In the genomic region with DNA sequence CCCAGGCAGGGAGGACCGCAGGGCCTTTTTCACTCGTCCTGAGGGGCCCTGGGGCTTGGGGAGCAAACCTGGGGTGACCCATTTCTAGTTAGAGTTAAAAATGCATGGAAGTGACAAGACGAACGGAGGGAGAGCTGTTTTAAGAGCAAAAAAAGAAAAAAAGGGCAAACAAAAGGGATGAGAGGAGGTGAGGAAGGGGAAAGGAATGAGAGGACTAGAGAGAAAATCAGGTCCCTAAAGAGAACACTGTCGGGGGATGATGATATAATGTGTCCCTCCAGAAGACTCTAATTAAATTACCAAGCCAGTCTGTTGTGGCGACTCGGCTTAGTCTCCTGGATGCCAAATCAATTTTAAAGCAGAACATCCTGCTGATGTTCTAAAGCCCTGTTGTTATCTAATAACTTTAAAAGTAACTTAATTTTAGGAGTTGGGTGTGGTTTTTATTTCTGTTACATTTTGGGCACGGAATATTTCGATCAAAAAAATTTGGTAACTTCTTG, we compare ENCODE assay signal across 8 cellular contexts. TPM values are rescaled to one million over a fixed set of nuclear protein-coding genes. Genes with fewer than 3 reads are reported as not detected.
A peak's percentile ranks its signal among the peaks of the same experiment; 100 is the strongest.
DNase-seq lines count a peak whose midpoint lies in the region; ATAC-seq and TF ChIP-seq lines count a peak whose summit lies in the region.

No MANE protein-coding gene starts in this region.

- no peaks in the 10 kb centered on the region for H3K27me3 ChIP-seq in neural cell (ENCODE audit: insufficient read depth, low read depth, low read length)

- no peaks in the 10 kb centered on the region for H3K9me2 ChIP-seq in neural cell (ENCODE audit: insufficient read depth, low read length)

- H3K36me3 Mint-ChIP-seq in Calu3 (ENCODE audit: insufficient read depth, unreplicated experiment): peaks cover 22% of the 10 kb centered on the region

- H3K4me1 Mint-ChIP-seq in Calu3 (ENCODE audit: low read depth, unreplicated experiment): peaks cover 9% of the 10 kb centered on the region

- H3K9me3 ChIP-seq in neural cell (ENCODE audit: low read length): no peaks in the 10 kb centered on the region

- no peak for TF ChIP-seq POLR2A in NB4 (IDR thresholded peaks at IDR 0.05; ENCODE audit: extremely low read depth, insufficient read length)

- no peaks in the 10 kb centered on the region for H3K9me3 Mint-ChIP-seq in Calu3 (ENCODE audit: low read depth, unreplicated experiment)

- CTCF ChIA-PET in Calu3 (lab: Charles Lee): interaction anchor here (2.2 kb wide), 1 partner anchor 52 kb away, joined by 8 read pairs; no protein-coding TSS in a partner anchor

- no peaks in the 10 kb centered on the region for H3K27me3 Mint-ChIP-seq in Calu3 (ENCODE audit: unreplicated experiment)

- intact Hi-C loops in Calu3 (cut with micrococcal nuclease; ENCODE audit: unreplicated experiment): loop anchor here (5.0 kb wide), 1 partner anchor 45 kb away; no protein-coding TSS in a partner anchor

- BruUV-seq in Calu3 (replicated peaks; lab: Mats Ljungman, UMichigan): no TSS peak

- H3K4me2 ChIP-seq in neural cell (ENCODE audit: low read length): peak overlapping the region; percentile 94

- peak overlapping the region; percentile 41 for H2AFZ ChIP-seq in neural cell (ENCODE audit: low read depth, low read length)

- no peak for TF ChIP-seq RAD21 in neural cell (conservative IDR thresholded peaks at IDR 0.05)

- peaks cover 34% of the 10 kb centered on the region for H3K79me2 ChIP-seq in neural cell (replicated peaks; ENCODE audit: insufficient read depth, low read length)

- no peaks in the 10 kb centered on the region for H4K20me1 ChIP-seq in neural cell (ENCODE audit: insufficient read depth)

- TF ChIP-seq CTCF in Calu3 (IDR thresholded peaks at IDR 0.05; ENCODE audit: unreplicated experiment): no peak
- no peak for TF ChIP-seq CTCF in NB4 (IDR thresholded peaks at IDR 0.05; ENCODE audit: low read depth, low read length)
- TF ChIP-seq CTCF in coronary artery (IDR thresholded peaks at IDR 0.05): no peak
- TF ChIP-seq CTCF in neural cell (IDR thresholded peaks at IDR 0.05; ENCODE audit: poor library complexity, severe bottlenecking): no peak

- no peaks in the 10 kb centered on the region for H3K36me3 ChIP-seq in neural cell (ENCODE audit: insufficient read depth, low read length)

- H3K9ac ChIP-seq in neural cell (ENCODE audit: low read length): peak overlapping the region; percentile 68

- peak overlapping the region; percentile 86 for H3K4me3 Mint-ChIP-seq in Calu3 (ENCODE audit: low read depth, unreplicated experiment)

- no peak for DNase-seq in Calu3
- DNase-seq in NB4 (ENCODE audit: low read depth): peak; percentile 27
- no peak for DNase-seq in coronary artery (ENCODE audit: low spot score)
- DNase-seq in NCI-H524 treated with DMSO at 0.1 percent for 48 hours (lab: John Stamatoyannopoulos, UW): no peak
- DNase-seq in middle frontal gyrus (ENCODE audit: extremely low spot score, low spot score): no peak
- DNase-seq in effector CD4-positive, alpha-beta T cell: no peak

- ATAC-seq in GM18511 (IDR thresholded peaks at IDR 0.05; ENCODE audit: unreplicated experiment): no peak

- H3K4me3 ChIP-seq in NB4 (ENCODE audit: low read depth, low read length): peak overlapping the region; percentile 76
- peak overlapping the region; percentile 81 for H3K4me3 ChIP-seq in coronary artery
- H3K4me3 ChIP-seq in neural cell (ENCODE audit: low read length): peak overlapping the region; percentile 90

- peaks cover 6% of the 10 kb centered on the region for H3F3A ChIP-seq in neural cell (ENCODE audit: insufficient read depth, low read length, poor library complexity, severe bottlenecking)

- peak overlapping the region; percentile 63 for H3K27ac Mint-ChIP-seq in Calu3 (ENCODE audit: unreplicated experiment)

- no peak for TF ChIP-seq EP300 in neural cell (conservative IDR thresholded peaks at IDR 0.05; ENCODE audit: poor library complexity, severe bottlenecking)

- H3K27ac ChIP-seq in coronary artery: peak overlapping the region; percentile 86 to 87
- peak overlapping the region; percentile 69 for H3K27ac ChIP-seq in neural cell (ENCODE audit: low read length)

TF ChIP-seq in neural cell, 6 proteins besides CTCF, POLR2A, EP300 and RAD21:
- TF ChIP-seq, protein P1, sequence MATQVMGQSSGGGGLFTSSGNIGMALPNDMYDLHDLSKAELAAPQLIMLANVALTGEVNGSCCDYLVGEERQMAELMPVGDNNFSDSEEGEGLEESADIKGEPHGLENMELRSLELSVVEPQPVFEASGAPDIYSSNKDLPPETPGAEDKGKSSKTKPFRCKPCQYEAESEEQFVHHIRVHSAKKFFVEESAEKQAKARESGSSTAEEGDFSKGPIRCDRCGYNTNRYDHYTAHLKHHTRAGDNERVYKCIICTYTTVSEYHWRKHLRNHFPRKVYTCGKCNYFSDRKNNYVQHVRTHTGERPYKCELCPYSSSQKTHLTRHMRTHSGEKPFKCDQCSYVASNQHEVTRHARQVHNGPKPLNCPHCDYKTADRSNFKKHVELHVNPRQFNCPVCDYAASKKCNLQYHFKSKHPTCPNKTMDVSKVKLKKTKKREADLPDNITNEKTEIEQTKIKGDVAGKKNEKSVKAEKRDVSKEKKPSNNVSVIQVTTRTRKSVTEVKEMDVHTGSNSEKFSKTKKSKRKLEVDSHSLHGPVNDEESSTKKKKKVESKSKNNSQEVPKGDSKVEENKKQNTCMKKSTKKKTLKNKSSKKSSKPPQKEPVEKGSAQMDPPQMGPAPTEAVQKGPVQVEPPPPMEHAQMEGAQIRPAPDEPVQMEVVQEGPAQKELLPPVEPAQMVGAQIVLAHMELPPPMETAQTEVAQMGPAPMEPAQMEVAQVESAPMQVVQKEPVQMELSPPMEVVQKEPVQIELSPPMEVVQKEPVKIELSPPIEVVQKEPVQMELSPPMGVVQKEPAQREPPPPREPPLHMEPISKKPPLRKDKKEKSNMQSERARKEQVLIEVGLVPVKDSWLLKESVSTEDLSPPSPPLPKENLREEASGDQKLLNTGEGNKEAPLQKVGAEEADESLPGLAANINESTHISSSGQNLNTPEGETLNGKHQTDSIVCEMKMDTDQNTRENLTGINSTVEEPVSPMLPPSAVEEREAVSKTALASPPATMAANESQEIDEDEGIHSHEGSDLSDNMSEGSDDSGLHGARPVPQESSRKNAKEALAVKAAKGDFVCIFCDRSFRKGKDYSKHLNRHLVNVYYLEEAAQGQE (IDR thresholded peaks at IDR 0.05; ENCODE audit: borderline replicate concordance): no peak
- no peak for TF ChIP-seq POLR2AphosphoS5 (IDR thresholded peaks at IDR 0.05)
TF ChIP-seq in neural cell: peak in this region for 0.

RNA-seq across cellular contexts. Expression of gene ANO6, which starts 1.1 kb away (rescaled TPM):
- 28.8 and 34.2 TPM in 2 replicates for total RNA-seq in Calu3 (2022)
- 7.5 and 9.0 TPM in 2 replicates for polyA plus RNA-seq in neural cell
- polyA minus RNA-seq in neural cell: 11.9 and 15.5 TPM in 2 replicates
